In the genomic region with DNA sequence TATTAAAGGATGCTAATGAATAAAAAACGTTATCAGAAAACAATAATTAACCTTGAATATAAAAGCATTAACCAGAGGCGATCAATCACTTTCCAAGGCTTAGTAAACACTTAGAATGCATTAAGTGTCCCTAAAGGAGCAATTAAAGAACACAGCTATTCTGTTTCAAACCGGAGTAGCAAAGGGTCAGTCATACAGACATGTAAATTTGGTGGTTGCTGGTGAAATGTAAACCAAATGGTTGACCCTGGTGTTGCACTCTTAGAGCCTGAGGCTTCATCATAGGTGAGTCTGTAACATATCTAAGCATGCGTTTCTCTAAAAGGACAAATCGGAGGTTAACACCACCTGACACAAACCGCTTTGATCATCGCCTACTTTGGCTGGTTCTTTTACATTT, we compare ENCODE assay signal across 16 cellular contexts.
DNase-seq lines count a peak whose midpoint lies in the region; ATAC-seq lines count a peak whose summit lies in the region.
"Had no signal": no experiment of that assay in that cellular context is flagged by ENCODE, and none has a peak within 500 bp of the region (broad histone marks: within the 10 kb centered on the region; RNA-seq: fewer than 3 reads in every experiment).

No MANE protein-coding gene starts in this region.

- ATAC-seq in GM18867 (IDR thresholded peaks at IDR 0.05; ENCODE audit: unreplicated experiment): no peak
- no peak for ATAC-seq in HG02970 (IDR thresholded peaks at IDR 0.05; ENCODE audit: low FRiP score, unreplicated experiment)
- ATAC-seq: CD8-positive, alpha-beta T cell had no signal

- DNase-seq in NCI-H748 (lab: John Stamatoyannopoulos, UW; ENCODE audit: unreplicated experiment): peak; percentile 38
- no peak for DNase-seq in NCI-H748 treated with DMSO at 0.1 percent for 48 hours (lab: John Stamatoyannopoulos, UW)
- peak; percentile 62 for DNase-seq in NCI-H146 treated with DMSO at 0.1 percent for 48 hours (lab: John Stamatoyannopoulos, UW; ENCODE audit: unreplicated experiment)
- peak; percentile 86 for DNase-seq in NCI-H69 (lab: John Stamatoyannopoulos, UW)
- peak; percentile 69 for DNase-seq in renal cortical epithelial cell (ENCODE audit: low read depth)
- no peak for DNase-seq in stimulated activated CD4-positive, alpha-beta T cell treated with anti-CD3 and anti-CD28 coated beads, Interleukin-1b, Interleukin-23, amount 100 ng/mL, for 48 hours
- DNase-seq: Caco-2; CD4-positive, CD25-positive, alpha-beta regulatory T cell; CD8-positive, alpha-beta T cell; DMS153; DND-41; GM23248; H7; HCEC 1CT had no signal

Comparison
In these comparisons a context has a peak if more than half of its experiments do, and no peak if none do; other contexts are left out.
1. DNase-seq: peak in NCI-H748 (single experiment), NCI-H146 treated with DMSO at 0.1 percent for 48 hours (single experiment), NCI-H69 (single experiment) and renal cortical epithelial cell (single experiment); none in NCI-H748 treated with DMSO at 0.1 percent for 48 hours (single experiment) and stimulated activated CD4-positive, alpha-beta T cell treated with anti-CD3 and anti-CD28 coated beads, Interleukin-1b, Interleukin-23, amount 100 ng/mL, for 48 hours (single experiment).